Comparison of ENCODE assay signal across 13 cellular contexts in the genomic region with DNA sequence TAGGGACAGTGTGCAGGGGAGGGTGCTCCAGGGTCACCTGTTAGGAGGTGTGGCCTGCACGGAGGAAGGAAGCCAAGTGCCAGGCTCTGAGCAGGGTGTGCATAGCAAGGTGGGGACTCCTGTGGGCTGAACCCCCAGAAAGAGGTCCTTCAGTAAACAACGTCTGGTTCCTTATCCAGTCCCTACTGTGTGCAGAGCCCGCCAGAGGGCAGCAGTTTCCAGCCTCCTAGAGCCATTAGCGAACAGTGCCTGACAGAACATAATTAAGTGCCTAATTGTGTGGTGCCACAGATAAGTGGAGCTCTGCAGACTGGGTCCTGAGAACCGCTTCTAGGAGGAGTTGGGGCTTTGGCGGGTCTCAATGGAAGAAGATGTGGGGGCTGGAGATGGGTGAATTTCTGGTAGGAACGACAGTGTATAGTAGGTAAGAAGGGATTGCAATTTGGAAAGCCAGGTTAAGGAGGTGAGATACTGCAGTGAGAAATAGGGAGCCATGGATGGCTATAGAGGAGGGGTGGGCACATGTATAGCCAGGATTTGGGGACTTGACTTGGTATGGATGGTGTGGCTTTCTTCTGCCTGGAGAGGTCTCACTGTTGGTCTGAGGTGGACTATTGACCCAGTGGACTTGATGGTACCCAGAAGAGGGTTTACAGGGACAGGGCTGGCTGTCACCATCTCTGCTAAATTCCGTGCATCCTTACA.
DNase-seq lines count a peak whose midpoint lies in the region; ATAC-seq and TF ChIP-seq lines count a peak whose summit lies in the region.
"Had no signal": no experiment of that assay in that cellular context is flagged by ENCODE, and none has a peak within 500 bp of the region (broad histone marks: within the 10 kb centered on the region; RNA-seq: fewer than 3 reads in every experiment).

No MANE protein-coding gene starts in this region.

- TF ChIP-seq CTCF in VCaP (conservative IDR thresholded peaks at IDR 0.05) (peak; percentile 71), neural cell (IDR thresholded peaks at IDR 0.05; ENCODE audit: poor library complexity, severe bottlenecking) (peak; percentile 14)

- DNase-seq in ELR (ENCODE audit: low read depth) (peak; percentile 6), HT-29 (ENCODE audit: low spot score) (peak; percentile 25), epidermal melanocyte (ENCODE audit: insufficient read length, low spot score) (no peak), DMS79 treated with DMSO at 0.1 percent for 48 hours (lab: John Stamatoyannopoulos, UW) (no peak)
- DNase-seq: activated CD8-positive, alpha-beta T cell treated with anti-CD3 and anti-CD28 coated beads for 36 hours; kidney glomerular epithelial cell; NCI-H1092 treated with DMSO at 0.1 percent for 48 hours; NCI-H2171 treated with DMSO at 0.1 percent for 48 hours; stomach had no signal

- no peak for TF ChIP-seq EP300 in neural cell (conservative IDR thresholded peaks at IDR 0.05; ENCODE audit: poor library complexity, severe bottlenecking)

- H3K36me3 ChIP-seq in neural cell (ENCODE audit: insufficient read depth, low read length): no peaks in the 10 kb centered on the region
- H3K36me3 ChIP-seq: stomach had no signal

- H3K9me3 ChIP-seq in neural cell (ENCODE audit: low read length): no peaks in the 10 kb centered on the region
- H3K9me3 ChIP-seq: stomach had no signal

- H3F3A ChIP-seq in neural cell (ENCODE audit: insufficient read depth, low read length, poor library complexity, severe bottlenecking): no peaks in the 10 kb centered on the region

- no peak for TF ChIP-seq RAD21 in neural cell (conservative IDR thresholded peaks at IDR 0.05)

- H3K27ac ChIP-seq in VCaP (no peak overlapping the region), neural cell (ENCODE audit: low read length) (no peak overlapping the region)
- H3K27ac ChIP-seq: stomach had no signal

- no peaks in the 10 kb centered on the region for H3K9me2 ChIP-seq in neural cell (ENCODE audit: insufficient read depth, low read length)

- no peak overlapping the region for H3K4me3 ChIP-seq in neural cell (ENCODE audit: low read length)
- H3K4me3 ChIP-seq: stomach had no signal

- no peaks in the 10 kb centered on the region for H3K79me2 ChIP-seq in neural cell (replicated peaks; ENCODE audit: insufficient read depth, low read length)

- H2AFZ ChIP-seq in neural cell (ENCODE audit: low read depth, low read length): no peak overlapping the region

- no peak overlapping the region for H3K4me2 ChIP-seq in neural cell (ENCODE audit: low read length)

- no peak for ATAC-seq in HG02870 (IDR thresholded peaks at IDR 0.05; ENCODE audit: unreplicated experiment)
- no peak for ATAC-seq in HG03457 (IDR thresholded peaks at IDR 0.05; ENCODE audit: unreplicated experiment)
- ATAC-seq: activated CD8-positive, alpha-beta T cell treated with anti-CD3 and anti-CD28 coated beads for 36 hours had no signal

- H4K20me1 ChIP-seq in neural cell (ENCODE audit: insufficient read depth): no peaks in the 10 kb centered on the region

- H3K27me3 ChIP-seq in neural cell (ENCODE audit: insufficient read depth, low read depth, low read length): no peaks in the 10 kb centered on the region

- no peak overlapping the region for H3K9ac ChIP-seq in neural cell (ENCODE audit: low read length)

TF ChIP-seq in neural cell, 6 proteins besides CTCF, POLR2A, EP300 and RAD21:
- TF ChIP-seq MXI1 (conservative IDR thresholded peaks at IDR 0.05; ENCODE audit: poor library complexity, severe bottlenecking) (no peak), SMC3 (conservative IDR thresholded peaks at IDR 0.05; ENCODE audit: poor library complexity) (no peak), TAF1 (IDR thresholded peaks at IDR 0.05; ENCODE audit: low read depth) (no peak), POLR2AphosphoS5 (IDR thresholded peaks at IDR 0.05) (no peak), EZH2 (IDR thresholded peaks at IDR 0.05; ENCODE audit: borderline replicate concordance, insufficient read depth, low read length, poor library complexity, severe bottlenecking) (no peak), REST (IDR thresholded peaks at IDR 0.05; ENCODE audit: borderline replicate concordance) (no peak)

Comparison
In these comparisons a context has a peak if more than half of its experiments do, and no peak if none do; other contexts are left out.
1. DNase-seq: peak in ELR (single experiment) and HT-29 (single experiment); none in epidermal melanocyte (single experiment) and DMS79 treated with DMSO at 0.1 percent for 48 hours (single experiment).